1 cellular context compared by ENCODE assay signal in genomic region chr3:48982686-48983085, GRCh38.
TF ChIP-seq lines count a peak whose summit lies in the region.

No MANE protein-coding gene starts in this region.

TF ChIP-seq in GM23338, 12 proteins besides CTCF, POLR2A, EP300 and RAD21:
- TF ChIP-seq ZNF114 (CRISPR knock-in tag; IDR thresholded peaks at IDR 0.05) (no peak), CREB1 (CRISPR knock-in tag; IDR thresholded peaks at IDR 0.05; ENCODE audit: low read depth) (no peak), EZH2phosphoT487 (IDR thresholded peaks at IDR 0.05; ENCODE audit: unreplicated experiment) (no peak), NANOG (IDR thresholded peaks at IDR 0.05; ENCODE audit: borderline replicate concordance) (no peak), REST (IDR thresholded peaks at IDR 0.05; ENCODE audit: unreplicated experiment) (no peak), JUNB (IDR thresholded peaks at IDR 0.05; ENCODE audit: unreplicated experiment) (no peak), POLR2AphosphoS5 (IDR thresholded peaks at IDR 0.05; ENCODE audit: low read depth) (no peak), ZNF331 (CRISPR knock-in tag; IDR thresholded peaks at IDR 0.05; ENCODE audit: low read depth) (no peak), STAT1 (IDR thresholded peaks at IDR 0.05; ENCODE audit: unreplicated experiment) (no peak), EZH2 (IDR thresholded peaks at IDR 0.05; ENCODE audit: low read depth, unreplicated experiment) (no peak)
- TF ChIP-seq, protein P1, sequence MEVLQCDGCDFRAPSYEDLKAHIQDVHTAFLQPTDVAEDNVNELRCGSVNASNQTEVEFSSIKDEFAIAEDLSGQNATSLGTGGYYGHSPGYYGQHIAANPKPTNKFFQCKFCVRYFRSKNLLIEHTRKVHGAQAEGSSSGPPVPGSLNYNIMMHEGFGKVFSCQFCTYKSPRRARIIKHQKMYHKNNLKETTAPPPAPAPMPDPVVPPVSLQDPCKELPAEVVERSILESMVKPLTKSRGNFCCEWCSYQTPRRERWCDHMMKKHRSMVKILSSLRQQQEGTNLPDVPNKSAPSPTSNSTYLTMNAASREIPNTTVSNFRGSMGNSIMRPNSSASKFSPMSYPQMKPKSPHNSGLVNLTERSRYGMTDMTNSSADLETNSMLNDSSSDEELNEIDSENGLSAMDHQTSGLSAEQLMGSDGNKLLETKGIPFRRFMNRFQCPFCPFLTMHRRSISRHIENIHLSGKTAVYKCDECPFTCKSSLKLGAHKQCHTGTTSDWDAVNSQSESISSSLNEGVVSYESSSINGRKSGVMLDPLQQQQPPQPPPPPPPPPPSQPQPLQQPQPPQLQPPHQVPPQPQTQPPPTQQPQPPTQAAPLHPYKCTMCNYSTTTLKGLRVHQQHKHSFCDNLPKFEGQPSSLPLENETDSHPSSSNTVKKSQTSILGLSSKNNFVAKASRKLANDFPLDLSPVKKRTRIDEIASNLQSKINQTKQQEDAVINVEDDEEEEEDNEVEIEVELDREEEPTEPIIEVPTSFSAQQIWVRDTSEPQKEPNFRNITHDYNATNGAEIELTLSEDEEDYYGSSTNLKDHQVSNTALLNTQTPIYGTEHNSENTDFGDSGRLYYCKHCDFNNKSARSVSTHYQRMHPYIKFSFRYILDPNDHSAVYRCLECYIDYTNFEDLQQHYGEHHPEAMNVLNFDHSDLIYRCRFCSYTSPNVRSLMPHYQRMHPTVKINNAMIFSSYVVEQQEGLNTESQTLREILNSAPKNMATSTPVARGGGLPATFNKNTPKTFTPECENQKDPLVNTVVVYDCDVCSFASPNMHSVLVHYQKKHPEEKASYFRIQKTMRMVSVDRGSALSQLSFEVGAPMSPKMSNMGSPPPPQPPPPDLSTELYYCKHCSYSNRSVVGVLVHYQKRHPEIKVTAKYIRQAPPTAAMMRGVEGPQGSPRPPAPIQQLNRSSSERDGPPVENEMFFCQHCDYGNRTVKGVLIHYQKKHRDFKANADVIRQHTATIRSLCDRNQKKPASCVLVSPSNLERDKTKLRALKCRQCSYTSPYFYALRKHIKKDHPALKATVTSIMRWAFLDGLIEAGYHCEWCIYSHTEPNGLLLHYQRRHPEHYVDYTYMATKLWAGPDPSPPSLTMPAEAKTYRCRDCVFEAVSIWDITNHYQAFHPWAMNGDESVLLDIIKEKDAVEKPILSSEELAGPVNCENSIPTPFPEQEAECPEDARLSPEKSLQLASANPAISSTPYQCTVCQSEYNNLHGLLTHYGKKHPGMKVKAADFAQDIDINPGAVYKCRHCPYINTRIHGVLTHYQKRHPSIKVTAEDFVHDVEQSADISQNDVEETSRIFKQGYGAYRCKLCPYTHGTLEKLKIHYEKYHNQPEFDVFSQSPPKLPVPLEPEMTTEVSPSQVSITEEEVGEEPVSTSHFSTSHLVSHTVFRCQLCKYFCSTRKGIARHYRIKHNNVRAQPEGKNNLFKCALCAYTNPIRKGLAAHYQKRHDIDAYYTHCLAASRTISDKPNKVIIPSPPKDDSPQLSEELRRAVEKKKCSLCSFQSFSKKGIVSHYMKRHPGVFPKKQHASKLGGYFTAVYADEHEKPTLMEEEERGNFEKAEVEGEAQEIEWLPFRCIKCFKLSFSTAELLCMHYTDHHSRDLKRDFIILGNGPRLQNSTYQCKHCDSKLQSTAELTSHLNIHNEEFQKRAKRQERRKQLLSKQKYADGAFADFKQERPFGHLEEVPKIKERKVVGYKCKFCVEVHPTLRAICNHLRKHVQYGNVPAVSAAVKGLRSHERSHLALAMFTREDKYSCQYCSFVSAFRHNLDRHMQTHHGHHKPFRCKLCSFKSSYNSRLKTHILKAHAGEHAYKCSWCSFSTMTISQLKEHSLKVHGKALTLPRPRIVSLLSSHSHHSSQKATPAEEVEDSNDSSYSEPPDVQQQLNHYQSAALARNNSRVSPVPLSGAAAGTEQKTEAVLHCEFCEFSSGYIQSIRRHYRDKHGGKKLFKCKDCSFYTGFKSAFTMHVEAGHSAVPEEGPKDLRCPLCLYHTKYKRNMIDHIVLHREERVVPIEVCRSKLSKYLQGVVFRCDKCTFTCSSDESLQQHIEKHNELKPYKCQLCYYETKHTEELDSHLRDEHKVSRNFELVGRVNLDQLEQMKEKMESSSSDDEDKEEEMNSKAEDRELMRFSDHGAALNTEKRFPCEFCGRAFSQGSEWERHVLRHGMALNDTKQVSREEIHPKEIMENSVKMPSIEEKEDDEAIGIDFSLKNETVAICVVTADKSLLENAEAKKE (CRISPR knock-in tag; IDR thresholded peaks at IDR 0.05), result no peak
- TF ChIP-seq, protein P2, sequence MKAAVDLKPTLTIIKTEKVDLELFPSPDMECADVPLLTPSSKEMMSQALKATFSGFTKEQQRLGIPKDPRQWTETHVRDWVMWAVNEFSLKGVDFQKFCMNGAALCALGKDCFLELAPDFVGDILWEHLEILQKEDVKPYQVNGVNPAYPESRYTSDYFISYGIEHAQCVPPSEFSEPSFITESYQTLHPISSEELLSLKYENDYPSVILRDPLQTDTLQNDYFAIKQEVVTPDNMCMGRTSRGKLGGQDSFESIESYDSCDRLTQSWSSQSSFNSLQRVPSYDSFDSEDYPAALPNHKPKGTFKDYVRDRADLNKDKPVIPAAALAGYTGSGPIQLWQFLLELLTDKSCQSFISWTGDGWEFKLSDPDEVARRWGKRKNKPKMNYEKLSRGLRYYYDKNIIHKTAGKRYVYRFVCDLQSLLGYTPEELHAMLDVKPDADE (IDR thresholded peaks at IDR 0.05), result no peak
